12 cellular contexts compared by ENCODE assay signal in genomic region chr9:137237759-137238726, GRCh38. TPM values are rescaled to one million over a fixed set of nuclear protein-coding genes. Genes with fewer than 3 reads are reported as not detected.
DNase-seq lines count a peak whose midpoint lies in the region; ATAC-seq, FAIRE-seq and TF ChIP-seq lines count a peak whose summit lies in the region.
"Had no signal": no experiment of that assay in that cellular context is flagged by ENCODE, and none has a peak within 500 bp of the region (broad histone marks: within the 10 kb centered on the region; RNA-seq: fewer than 3 reads in every experiment).

No MANE protein-coding gene starts in this region.

- peak; percentile 42 for ATAC-seq in left colon

- BruUV-seq in MCF 10A (replicated peaks; lab: Mats Ljungman, UMichigan), result no TSS peak
- no TSS peak for BruUV-seq in PC-9 (replicated peaks; lab: Mats Ljungman, UMichigan)

- H3K4me1 ChIP-seq in PC-9 (replicated peaks; ENCODE audit: insufficient read depth), result peaks cover 34% of the 10 kb centered on the region
- H3K4me1 ChIP-seq in testis, result peaks cover 45% of the 10 kb centered on the region

- 59 to 62% methylated on average over 10 to 13 of the region's 13 CpGs for WGBS in testis, 2 donors

- H3K4me3 ChIP-seq in PC-9, result no peak overlapping the region; the same call in 1 of the 2 replicates
- H3K4me3 ChIP-seq in testis, result no peak overlapping the region
- H3K4me3 ChIP-seq: left ventricle myocardium inferior had no signal

- H3K27me3 ChIP-seq in PC-9 (ENCODE audit: insufficient read depth, low read depth) (no peaks in the 10 kb centered on the region), testis (no peaks in the 10 kb centered on the region)

- TF ChIP-seq CTCF in MCF 10A (IDR thresholded peaks at IDR 0.05; ENCODE audit: unreplicated experiment), result no peak
- TF ChIP-seq CTCF in PC-9 (conservative IDR thresholded peaks at IDR 0.05), result no peak
- no peak for TF ChIP-seq CTCF in testis (IDR thresholded peaks at IDR 0.05)

- DNase-seq in T47D (ENCODE audit: low read depth in 1 of 2, low spot score in 1 of 2), result peak; percentile 58 to 85
- DNase-seq in MCF 10A (ENCODE audit: unreplicated experiment), result no peak
- DNase-seq in PC-9, result peak in 1 of 2 experiments; percentile 72
- DNase-seq in left colon, result peak; percentile 71 to 78
- DNase-seq in testis, result peak; percentile 82
- no peak for DNase-seq in urothelium cell line (ENCODE audit: low spot score)
- no peak for DNase-seq in activated CD4-positive, alpha-beta memory T cell treated with anti-CD3 and anti-CD28 coated beads, Interleukin-2, amount 10 ng/mL, durations not matched to agents 7 days and 5 days
- no peak for DNase-seq in erythroblast (lab: John Stamatoyannopoulos, UW)
- DNase-seq: activated effector memory CD4-positive, alpha-beta T cell treated with Interleukin-2 at 50 U/mL for 16 hours; left ventricle myocardium inferior; stimulated activated CD4-positive, alpha-beta T cell treated with anti-CD3 and anti-CD28 coated beads, Interleukin-2, amount 100 ng/mL, for 48 hours had no signal

- H3K79me2 ChIP-seq in PC-9 (ENCODE audit: low read depth), result peaks cover 45% of the 10 kb centered on the region

- no peaks in the 10 kb centered on the region for H3K9me2 ChIP-seq in PC-9 (ENCODE audit: insufficient read depth)

- H3K4me3 Mint-ChIP-seq in MCF 10A (ENCODE audit: unreplicated experiment), result no peak overlapping the region
- H3K4me3 Mint-ChIP-seq in activated CD4-positive, alpha-beta memory T cell treated with anti-CD3 and anti-CD28 coated beads, Interleukin-2, amount 10 ng/mL, durations not matched to agents 7 days and 5 days, result no peak overlapping the region

- H3K36me3 ChIP-seq in PC-9 (ENCODE audit: low read depth), result 0 out of 2 replicates have a peak, but pooled peaks cover 15% of the 10 kb centered on the region
- no peaks in the 10 kb centered on the region for H3K36me3 ChIP-seq in testis (ENCODE audit: low read depth, missing control alignments)

- no peak overlapping the region for H2AFZ ChIP-seq in PC-9

- H3F3A ChIP-seq in PC-9 (ENCODE audit: insufficient read depth, low read depth), result peaks cover 23% of the 10 kb centered on the region

- CTCF ChIA-PET in MCF 10A (lab: Yijun Ruan, JAX), result interaction anchor here (0.5 to 3.5 kb wide), 12 partner anchors 7 to 193 kb away, joined by 3 to 36 read pairs (median 4); partner anchors contain the start of genes CYSRT1, MAN1B1, NPDC1 and RNF208
- CTCF ChIA-PET in PC-9 (lab: Charles Lee), result interaction anchor here (0.6 to 1.8 kb wide), 3 partner anchors 110 to 339 kb away, joined by 3 to 6 read pairs (median 4); no protein-coding TSS in a partner anchor
- CTCF ChIA-PET in activated CD4-positive, alpha-beta memory T cell treated with anti-CD3 and anti-CD28 coated beads, Interleukin-2, amount 10 ng/mL, durations not matched to agents 7 days and 5 days (lab: Charles Lee), result interaction anchor here (0.6 to 2.2 kb wide), 12 partner anchors 11 to 191 kb away, joined by 4 to 21 read pairs (median 8); partner anchors contain the start of genes CYSRT1 and RNF224

- no peaks in the 10 kb centered on the region for H3K9me3 Mint-ChIP-seq in MCF 10A (ENCODE audit: unreplicated experiment)
- no peaks in the 10 kb centered on the region for H3K9me3 Mint-ChIP-seq in activated CD4-positive, alpha-beta memory T cell treated with anti-CD3 and anti-CD28 coated beads, Interleukin-2, amount 10 ng/mL, durations not matched to agents 7 days and 5 days

- H3K9me3 ChIP-seq in PC-9 (ENCODE audit: insufficient read depth, low read depth) (no peaks in the 10 kb centered on the region), testis (no peaks in the 10 kb centered on the region)
- H3K9me3 ChIP-seq: left ventricle myocardium inferior had no signal

- H3K27ac Mint-ChIP-seq in MCF 10A (ENCODE audit: low read depth, unreplicated experiment), result no peak overlapping the region
- no peak overlapping the region for H3K27ac Mint-ChIP-seq in activated CD4-positive, alpha-beta memory T cell treated with anti-CD3 and anti-CD28 coated beads, Interleukin-2, amount 10 ng/mL, durations not matched to agents 7 days and 5 days

- TF ChIP-seq POLR2A in testis (IDR thresholded peaks at IDR 0.05) (no peak), erythroblast (IDR thresholded peaks at IDR 0.05; ENCODE audit: low read length) (no peak)

- peaks cover 15% of the 10 kb centered on the region for H4K20me1 ChIP-seq in PC-9 (ENCODE audit: insufficient read depth)

- H3K36me3 Mint-ChIP-seq in MCF 10A (ENCODE audit: insufficient read depth, unreplicated experiment), result peaks cover 37% of the 10 kb centered on the region
- peaks cover 17% of the 10 kb centered on the region for H3K36me3 Mint-ChIP-seq in activated CD4-positive, alpha-beta memory T cell treated with anti-CD3 and anti-CD28 coated beads, Interleukin-2, amount 10 ng/mL, durations not matched to agents 7 days and 5 days (ENCODE audit: low read depth)

- intact Hi-C loops in MCF 10A (cut with micrococcal nuclease) (no loop called here), PC-9 (cut with micrococcal nuclease; ENCODE audit: unreplicated experiment) (no loop called here), left colon (cut with DNase I, micrococcal nuclease) (loop anchor here in 1 of 2 donors (10.0 kb wide), 1 partner anchor 123 kb away; the partner anchor contains the start of gene DPP7), testis (cut with DNase I; ENCODE audit: low total_unique reads) (no loop called here)

- no peaks in the 10 kb centered on the region for H3K4me1 Mint-ChIP-seq in MCF 10A (ENCODE audit: insufficient read depth, unreplicated experiment)
- peaks cover 36% of the 10 kb centered on the region for H3K4me1 Mint-ChIP-seq in activated CD4-positive, alpha-beta memory T cell treated with anti-CD3 and anti-CD28 coated beads, Interleukin-2, amount 10 ng/mL, durations not matched to agents 7 days and 5 days

- H3K27ac ChIP-seq in PC-9 (no peak overlapping the region), testis (no peak overlapping the region)
- H3K27ac ChIP-seq: epithelial cell of prostate, left ventricle myocardium inferior had no signal

- POLR2A ChIA-PET in MCF 10A (lab: Yijun Ruan, JAX), result interaction anchor here (0.6 to 1.8 kb wide), 2 partner anchors 17 to 49 kb away, joined by 3 to 16 read pairs; partner anchors contain the start of genes ANAPC2, NELFB and SSNA1
- POLR2A ChIA-PET in PC-9 (lab: Charles Lee; ENCODE audit: unreplicated experiment), result interaction anchor here (0.5 to 0.6 kb wide), 5 partner anchors 13 to 356 kb away, joined by 3 to 6 read pairs (median 4); partner anchors contain the start of gene CYSRT1
- POLR2A ChIA-PET in activated CD4-positive, alpha-beta memory T cell treated with anti-CD3 and anti-CD28 coated beads, Interleukin-2, amount 10 ng/mL, durations not matched to agents 7 days and 5 days (lab: Charles Lee), result interaction anchor here (0.8 to 10.4 kb wide), 4 partner anchors 15 to 142 kb away, joined by 3 to 251 read pairs (median 22); partner anchors contain the start of genes DPP7, NELFB, STPG3 and TPRN

- FAIRE-seq in urothelium cell line (lab: Jason Lieb, UNC), result no peak

- H3K4me2 ChIP-seq in PC-9, result 0 out of 2 replicates have a peak overlapping the region, but pooled peaks have one; percentile 93

- no peaks in the 10 kb centered on the region for H3K27me3 Mint-ChIP-seq in MCF 10A (ENCODE audit: insufficient read depth, unreplicated experiment)
- no peaks in the 10 kb centered on the region for H3K27me3 Mint-ChIP-seq in activated CD4-positive, alpha-beta memory T cell treated with anti-CD3 and anti-CD28 coated beads, Interleukin-2, amount 10 ng/mL, durations not matched to agents 7 days and 5 days

- in situ Hi-C loops in T47D (cut with HindIII; ENCODE audit: low pct_unique_long_range_greater_than_20kb, low sequenced_read_pairs), result no loop called here

RNA-seq across cellular contexts. Expression of gene TUBB4B, which starts 3.0 kb away (rescaled TPM):
- total RNA-seq in MCF 10A (2022), result 171 and 180 TPM in 2 replicates
- total RNA-seq in PC-9 (2021), result 441 and 494 TPM in 2 replicates
- total RNA-seq in left colon, result 100 to 1,000 TPM; 353 to 486 TPM
- total RNA-seq in testis, result 100 to 1,000 TPM; 856 to 940 TPM
- polyA plus RNA-seq in testis (ENCODE audit: insufficient read depth, low read depth, low replicate concordance), result 1,777 TPM
- 100 to 1,000 TPM; 314 to 319 TPM for total RNA-seq in activated CD4-positive, alpha-beta memory T cell treated with anti-CD3 and anti-CD28 coated beads, Interleukin-2, amount 10 ng/mL, durations not matched to agents 7 days and 5 days

RNA-seq across cellular contexts. Expression of gene SLC34A3, which starts 7.3 kb away (rescaled TPM):
- total RNA-seq in MCF 10A (2022) (not detected in 2 replicates), PC-9 (2021) (1.4 and 2.5 TPM in 2 replicates), left colon (not detected), testis (under 1 TPM; 0.24 to 0.25 TPM)
- polyA plus RNA-seq in testis (ENCODE audit: insufficient read depth, low read depth, low replicate concordance), result 0.15 TPM
- not detected for total RNA-seq in activated CD4-positive, alpha-beta memory T cell treated with anti-CD3 and anti-CD28 coated beads, Interleukin-2, amount 10 ng/mL, durations not matched to agents 7 days and 5 days
- total RNA-seq: left ventricle myocardium inferior had no signal

RNA-seq across cellular contexts. Expression of gene RNF224, which starts 10.7 kb away (rescaled TPM):
- 0.16 and 0.44 TPM in 2 replicates for total RNA-seq in MCF 10A (2022)
- 3.9 and 4.7 TPM in 2 replicates for total RNA-seq in PC-9 (2021)
- not detected for total RNA-seq in left colon
- total RNA-seq in testis, result under 1 TPM; 0.37 to 0.71 TPM
- polyA plus RNA-seq in testis (ENCODE audit: insufficient read depth, low read depth, low replicate concordance), result 0.17 TPM
- under 1 TPM in 1 of 2 experiments, not detected in 1; 0.20 TPM for total RNA-seq in activated CD4-positive, alpha-beta memory T cell treated with anti-CD3 and anti-CD28 coated beads, Interleukin-2, amount 10 ng/mL, durations not matched to agents 7 days and 5 days
- total RNA-seq: left ventricle myocardium inferior had no signal

RNA-seq across cellular contexts. Expression of gene STPG3, which starts 13.0 kb away (rescaled TPM):
- total RNA-seq in MCF 10A (2022) (not detected in 2 replicates), PC-9 (2021) (0.45 and 0.46 TPM in 2 replicates), left colon (not detected), testis (10 to 100 TPM; 14.6 to 34.1 TPM)
- 58.9 TPM for polyA plus RNA-seq in testis (ENCODE audit: insufficient read depth, low read depth, low replicate concordance)
- total RNA-seq in activated CD4-positive, alpha-beta memory T cell treated with anti-CD3 and anti-CD28 coated beads, Interleukin-2, amount 10 ng/mL, durations not matched to agents 7 days and 5 days, result not detected

RNA-seq across cellular contexts. Expression of gene CYSRT1, which starts 13.1 kb away (rescaled TPM):
- total RNA-seq in MCF 10A (2022), result 1.4 and 1.8 TPM in 2 replicates
- total RNA-seq in PC-9 (2021), result 9.0 and 15.2 TPM in 2 replicates
- total RNA-seq in left colon, result under 1 TPM; 0.43 to 0.47 TPM
- total RNA-seq in testis, result 1 to 10 TPM; 3.7 to 5.6 TPM
- 3.0 TPM for polyA plus RNA-seq in testis (ENCODE audit: insufficient read depth, low read depth, low replicate concordance)
- under 1 TPM; 0.86 to 0.93 TPM for total RNA-seq in activated CD4-positive, alpha-beta memory T cell treated with anti-CD3 and anti-CD28 coated beads, Interleukin-2, amount 10 ng/mL, durations not matched to agents 7 days and 5 days

Comparison
In these comparisons a context has a peak if more than half of its experiments do, and no peak if none do; other contexts are left out.
1. DNase-seq: peak in T47D (2 of 2), left colon (2 of 2) and testis (single experiment); none in MCF 10A (single experiment), urothelium cell line (single experiment), activated CD4-positive, alpha-beta memory T cell treated with anti-CD3 and anti-CD28 coated beads, Interleukin-2, amount 10 ng/mL, durations not matched to agents 7 days and 5 days (single experiment) and erythroblast (0 of 2).